In the genomic region with DNA sequence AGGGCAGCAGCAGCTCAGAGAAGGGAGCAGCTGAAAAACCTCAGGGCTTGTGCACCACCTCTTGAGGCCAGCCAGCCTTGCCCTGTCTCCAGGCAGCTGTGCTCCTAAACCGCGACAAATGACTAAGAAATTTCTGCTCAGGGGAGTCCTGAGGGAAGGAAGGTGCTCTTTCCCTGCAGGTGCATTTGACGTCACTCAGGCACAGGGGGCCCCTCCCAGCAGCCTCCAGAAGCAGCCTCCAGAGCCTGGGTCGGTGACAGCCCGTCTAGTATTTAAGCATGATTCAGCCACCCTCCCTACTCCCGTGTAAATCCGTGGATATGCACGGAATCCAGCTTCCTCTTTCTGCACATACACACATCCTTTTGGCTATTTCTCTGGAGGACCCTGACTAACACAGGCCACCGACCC, we compare ENCODE assay signal across 1 cellular context.
TF ChIP-seq lines count a peak whose summit lies in the region.

No MANE protein-coding gene starts in this region.

TF ChIP-seq in IMR-90, 13 proteins besides CTCF, POLR2A, EP300 and RAD21:
- TF ChIP-seq CEBPB (IDR thresholded peaks at IDR 0.05; ENCODE audit: low read depth, low read length) (no peak), MAFK (IDR thresholded peaks at IDR 0.05; ENCODE audit: low read depth, low read length) (no peak), CHD1 (IDR thresholded peaks at IDR 0.05; ENCODE audit: low read depth, low read length) (no peak), FOS (IDR thresholded peaks at IDR 0.05; ENCODE audit: low read depth, low read length) (no peak), SMC3 (IDR thresholded peaks at IDR 0.05; ENCODE audit: low read depth, low read length) (no peak), USF2 (IDR thresholded peaks at IDR 0.05; ENCODE audit: low read depth, low read length) (no peak), BHLHE40 (IDR thresholded peaks at IDR 0.05; ENCODE audit: low read depth, low read length) (no peak), NFE2L2 (IDR thresholded peaks at IDR 0.05; ENCODE audit: low read depth, low read length) (no peak), RCOR1 (IDR thresholded peaks at IDR 0.05; ENCODE audit: insufficient replicate concordance, low read length) (no peak), RFX5 (IDR thresholded peaks at IDR 0.05; ENCODE audit: low read depth, low read length) (no peak), MAZ (IDR thresholded peaks at IDR 0.05; ENCODE audit: borderline replicate concordance, low read depth, low read length) (no peak), MXI1 (IDR thresholded peaks at IDR 0.05; ENCODE audit: borderline replicate concordance, low read depth, low read length) (no peak)
- TF ChIP-seq, protein P1, sequence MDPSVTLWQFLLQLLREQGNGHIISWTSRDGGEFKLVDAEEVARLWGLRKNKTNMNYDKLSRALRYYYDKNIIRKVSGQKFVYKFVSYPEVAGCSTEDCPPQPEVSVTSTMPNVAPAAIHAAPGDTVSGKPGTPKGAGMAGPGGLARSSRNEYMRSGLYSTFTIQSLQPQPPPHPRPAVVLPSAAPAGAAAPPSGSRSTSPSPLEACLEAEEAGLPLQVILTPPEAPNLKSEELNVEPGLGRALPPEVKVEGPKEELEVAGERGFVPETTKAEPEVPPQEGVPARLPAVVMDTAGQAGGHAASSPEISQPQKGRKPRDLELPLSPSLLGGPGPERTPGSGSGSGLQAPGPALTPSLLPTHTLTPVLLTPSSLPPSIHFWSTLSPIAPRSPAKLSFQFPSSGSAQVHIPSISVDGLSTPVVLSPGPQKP (IDR thresholded peaks at IDR 0.05; ENCODE audit: borderline replicate concordance, low read depth, low read length), result no peak
